In genomic region chr14:23294346-23294733, GRCh38 we compare ENCODE assay signal across 1 cellular context.
TF ChIP-seq lines count a peak whose summit lies in the region.

No MANE protein-coding gene starts in this region.

TF ChIP-seq in IMR-90, 13 proteins besides CTCF, POLR2A, EP300 and RAD21 (continued from another document):
- TF ChIP-seq NFE2L2 (IDR thresholded peaks at IDR 0.05; ENCODE audit: low read depth, low read length) (no peak), MXI1 (IDR thresholded peaks at IDR 0.05; ENCODE audit: borderline replicate concordance, low read depth, low read length) (no peak), SMC3 (IDR thresholded peaks at IDR 0.05; ENCODE audit: low read depth, low read length) (no peak), USF2 (IDR thresholded peaks at IDR 0.05; ENCODE audit: low read depth, low read length) (no peak), CHD1 (IDR thresholded peaks at IDR 0.05; ENCODE audit: low read depth, low read length) (no peak), FOS (IDR thresholded peaks at IDR 0.05; ENCODE audit: low read depth, low read length) (no peak)
